Comparison of ENCODE assay signal across 22 cellular contexts in genomic region chr1:161549652-161550051, GRCh38. TPM values are rescaled to one million over a fixed set of nuclear protein-coding genes. Genes with fewer than 3 reads are reported as not detected.
DNase-seq lines count a peak whose midpoint lies in the region; ATAC-seq and TF ChIP-seq lines count a peak whose summit lies in the region.
"Had no signal": no experiment of that assay in that cellular context is flagged by ENCODE, and none has a peak within 500 bp of the region (broad histone marks: within the 10 kb centered on the region; RNA-seq: fewer than 3 reads in every experiment).

TSS of gene FCGR3A (minus strand) at chr1:161549818. CDS start at chr1:161549736, 82 bp downstream.

- H3K27ac Mint-ChIP-seq in activated CD8-positive, alpha-beta memory T cell treated with anti-CD3 and anti-CD28 coated beads, Interleukin-2, amount 10 ng/mL, durations not matched to agents 7 days and 5 days, result peak within 1 kb of the TSS; percentile 24
- peak within 1 kb of the TSS; percentile 97 to 100 for H3K27ac Mint-ChIP-seq in natural killer cell
- no peak within 1 kb of the TSS for H3K27ac Mint-ChIP-seq in activated CD8-positive, alpha-beta T cell treated with anti-CD3 and anti-CD28 coated beads, Interleukin-2, amount 10 ng/mL, durations not matched to agents 7 days and 5 days
- peak within 1 kb of the TSS in 3 of 10 donors; percentile 14 to 73 (median 29) for H3K27ac Mint-ChIP-seq in naive thymus-derived CD8-positive, alpha-beta T cell
- H3K27ac Mint-ChIP-seq: activated naive CD8-positive, alpha-beta T cell; H9; IgD-negative memory B cell; nephron; stimulated activated naive CD8-positive, alpha-beta T cell treated with anti-CD3 and anti-CD28 coated beads, Interleukin-15, Interleukin-2, amounts not matched to agents 100 ng/mL and 50 ng/mL, for 24 hours had no signal

- no peaks in the 10 kb centered on the region for H3K27me3 ChIP-seq in right cardiac atrium (ENCODE audit: control insufficient read depth, insufficient read depth)
- no peaks in the 10 kb centered on the region for H3K27me3 ChIP-seq in upper lobe of right lung
- H3K27me3 ChIP-seq: brain microvascular endothelial cell had no signal

- no peak within 1 kb of the TSS for H3K4me3 Mint-ChIP-seq in activated CD8-positive, alpha-beta memory T cell treated with anti-CD3 and anti-CD28 coated beads, Interleukin-2, amount 10 ng/mL, durations not matched to agents 7 days and 5 days
- peak within 1 kb of the TSS; percentile 92 for H3K4me3 Mint-ChIP-seq in natural killer cell
- no peak within 1 kb of the TSS for H3K4me3 Mint-ChIP-seq in activated CD8-positive, alpha-beta T cell treated with anti-CD3 and anti-CD28 coated beads, Interleukin-2, amount 10 ng/mL, durations not matched to agents 7 days and 5 days
- H3K4me3 Mint-ChIP-seq in naive thymus-derived CD8-positive, alpha-beta T cell, result peak within 1 kb of the TSS in 2 of 10 donors; percentile 48 to 74
- H3K4me3 Mint-ChIP-seq: activated naive CD8-positive, alpha-beta T cell; H9; nephron; stimulated activated naive CD8-positive, alpha-beta T cell treated with anti-CD3 and anti-CD28 coated beads, Interleukin-15, Interleukin-2, amounts not matched to agents 100 ng/mL and 50 ng/mL, for 24 hours had no signal

- no peaks in the 10 kb centered on the region for H3K9me3 ChIP-seq in right cardiac atrium (ENCODE audit: control insufficient read depth, low read length)
- H3K9me3 ChIP-seq in upper lobe of right lung, result no peaks in the 10 kb centered on the region

- ATAC-seq in activated CD8-positive, alpha-beta memory T cell treated with anti-CD3 and anti-CD28 coated beads, Interleukin-2, amount 10 ng/mL, durations not matched to agents 7 days and 5 days, result no peak
- ATAC-seq in right cardiac atrium, result peak; percentile 42 to 50
- ATAC-seq in natural killer cell, result peak; percentile 21 to 49 (median 42)
- ATAC-seq in upper lobe of right lung, result peak; percentile 66
- no peak for ATAC-seq in activated CD8-positive, alpha-beta T cell treated with anti-CD3 and anti-CD28 coated beads, Interleukin-2, amount 10 ng/mL, durations not matched to agents 7 days and 5 days
- ATAC-seq in GM19455 (IDR thresholded peaks at IDR 0.05; ENCODE audit: unreplicated experiment), result no peak
- ATAC-seq in naive thymus-derived CD8-positive, alpha-beta T cell, result no peak
- ATAC-seq: GM12878 had no signal

- TF ChIP-seq CTCF in natural killer cell (IDR thresholded peaks at IDR 0.05) (no peak), upper lobe of right lung (IDR thresholded peaks at IDR 0.05) (no peak)

- H3K4me3 ChIP-seq in right cardiac atrium (ENCODE audit: low read length), result no peak within 1 kb of the TSS
- peak within 1 kb of the TSS; percentile 8 for H3K4me3 ChIP-seq in upper lobe of right lung
- H3K4me3 ChIP-seq: GM12878 had no signal

- CTCF ChIA-PET in activated CD8-positive, alpha-beta memory T cell treated with anti-CD3 and anti-CD28 coated beads, Interleukin-2, amount 10 ng/mL, durations not matched to agents 7 days and 5 days (lab: Charles Lee), result no interaction called here
- CTCF ChIA-PET in activated CD8-positive, alpha-beta T cell treated with anti-CD3 and anti-CD28 coated beads, Interleukin-2, amount 10 ng/mL, durations not matched to agents 7 days and 5 days (lab: Charles Lee), result no interaction called here

- 60% methylated on average over 2 of the region's 2 CpGs for WGBS in right cardiac atrium

- peaks cover 3% of the 10 kb centered on the region for H3K36me3 Mint-ChIP-seq in activated CD8-positive, alpha-beta memory T cell treated with anti-CD3 and anti-CD28 coated beads, Interleukin-2, amount 10 ng/mL, durations not matched to agents 7 days and 5 days
- no peaks in the 10 kb centered on the region for H3K36me3 Mint-ChIP-seq in natural killer cell
- H3K36me3 Mint-ChIP-seq in activated CD8-positive, alpha-beta T cell treated with anti-CD3 and anti-CD28 coated beads, Interleukin-2, amount 10 ng/mL, durations not matched to agents 7 days and 5 days (ENCODE audit: low read depth), result peaks cover 8% of the 10 kb centered on the region
- H3K36me3 Mint-ChIP-seq in naive thymus-derived CD8-positive, alpha-beta T cell, result no peaks in the 10 kb centered on the region
- H3K36me3 Mint-ChIP-seq: activated naive CD8-positive, alpha-beta T cell; IgD-negative memory B cell had no signal

- no peaks in the 10 kb centered on the region for H3K27me3 Mint-ChIP-seq in activated CD8-positive, alpha-beta memory T cell treated with anti-CD3 and anti-CD28 coated beads, Interleukin-2, amount 10 ng/mL, durations not matched to agents 7 days and 5 days
- H3K27me3 Mint-ChIP-seq in natural killer cell (ENCODE audit: low read depth in 2 of 2), result no peaks in the 10 kb centered on the region
- H3K27me3 Mint-ChIP-seq in activated CD8-positive, alpha-beta T cell treated with anti-CD3 and anti-CD28 coated beads, Interleukin-2, amount 10 ng/mL, durations not matched to agents 7 days and 5 days (ENCODE audit: low read depth), result no peaks in the 10 kb centered on the region
- H3K27me3 Mint-ChIP-seq in naive thymus-derived CD8-positive, alpha-beta T cell, result no peaks in the 10 kb centered on the region
- H3K27me3 Mint-ChIP-seq: activated naive CD8-positive, alpha-beta T cell; IgD-negative memory B cell; stimulated activated naive CD8-positive, alpha-beta T cell treated with anti-CD3 and anti-CD28 coated beads, Interleukin-15, Interleukin-2, amounts not matched to agents 100 ng/mL and 50 ng/mL, for 24 hours had no signal

- peaks cover 26% of the 10 kb centered on the region for H3K4me1 Mint-ChIP-seq in activated CD8-positive, alpha-beta memory T cell treated with anti-CD3 and anti-CD28 coated beads, Interleukin-2, amount 10 ng/mL, durations not matched to agents 7 days and 5 days
- peaks cover 52 to 69% of the 10 kb centered on the region in 2 donors for H3K4me1 Mint-ChIP-seq in natural killer cell
- H3K4me1 Mint-ChIP-seq in activated CD8-positive, alpha-beta T cell treated with anti-CD3 and anti-CD28 coated beads, Interleukin-2, amount 10 ng/mL, durations not matched to agents 7 days and 5 days (ENCODE audit: low read depth), result peaks cover 27% of the 10 kb centered on the region
- peaks cover 8 to 21% (median 11%) of the 10 kb centered on the region in 4 donors for H3K4me1 Mint-ChIP-seq in naive thymus-derived CD8-positive, alpha-beta T cell
- H3K4me1 Mint-ChIP-seq: nephron had no signal

- H3K27ac ChIP-seq in right cardiac atrium (ENCODE audit: low read length) (peak within 1 kb of the TSS; percentile 8), upper lobe of right lung (no peak within 1 kb of the TSS)
- H3K27ac ChIP-seq: brain microvascular endothelial cell had no signal

- H3K36me3 ChIP-seq in upper lobe of right lung, result no peaks in the 10 kb centered on the region
- H3K36me3 ChIP-seq: brain microvascular endothelial cell had no signal

- no peaks in the 10 kb centered on the region for H3K9me3 Mint-ChIP-seq in activated CD8-positive, alpha-beta memory T cell treated with anti-CD3 and anti-CD28 coated beads, Interleukin-2, amount 10 ng/mL, durations not matched to agents 7 days and 5 days (ENCODE audit: low read depth)
- H3K9me3 Mint-ChIP-seq in natural killer cell, result no peaks in the 10 kb centered on the region
- peaks cover 3% of the 10 kb centered on the region for H3K9me3 Mint-ChIP-seq in activated CD8-positive, alpha-beta T cell treated with anti-CD3 and anti-CD28 coated beads, Interleukin-2, amount 10 ng/mL, durations not matched to agents 7 days and 5 days (ENCODE audit: insufficient read depth)
- peaks cover 0 to 2% (median 0%) of the 10 kb centered on the region in 9 donors for H3K9me3 Mint-ChIP-seq in naive thymus-derived CD8-positive, alpha-beta T cell
- H3K9me3 Mint-ChIP-seq: H9; IgD-negative memory B cell; nephron; stimulated activated naive CD8-positive, alpha-beta T cell treated with anti-CD3 and anti-CD28 coated beads, Interleukin-15, Interleukin-2, amounts not matched to agents 100 ng/mL and 50 ng/mL, for 24 hours had no signal

- POLR2A ChIA-PET in activated CD8-positive, alpha-beta T cell treated with anti-CD3 and anti-CD28 coated beads, Interleukin-2, amount 10 ng/mL, durations not matched to agents 7 days and 5 days (lab: Charles Lee), result no interaction called here
- POLR2A ChIA-PET in naive thymus-derived CD8-positive, alpha-beta T cell (lab: Charles Lee), result no interaction called here

- H3K4me1 ChIP-seq in right cardiac atrium (ENCODE audit: control insufficient read depth, insufficient read depth, low read length) (no peaks in the 10 kb centered on the region), upper lobe of right lung (no peaks in the 10 kb centered on the region)

- intact Hi-C loops in right cardiac atrium (cut with DNase I), result no loop called here
- intact Hi-C loops in natural killer cell (cut with micrococcal nuclease), result loop anchor here (10.0 kb wide), 3 partner anchors 175 to 795 kb away; partner anchors contain the start of genes FCER1G and FCRLB
- intact Hi-C loops in upper lobe of right lung (cut with DNase I), result no loop called here

- DNase-seq in activated CD8-positive, alpha-beta memory T cell treated with anti-CD3 and anti-CD28 coated beads, Interleukin-2, amount 10 ng/mL, durations not matched to agents 7 days and 5 days, result no peak
- DNase-seq in activated CD8-positive, alpha-beta memory T cell treated with anti-CD3 and anti-CD28 coated beads, Interleukin-2, amount 50 U/mL, for 4 hours, result no peak
- DNase-seq in right cardiac atrium (peak in 1 of 3 donors; percentile 20), natural killer cell (no peak), upper lobe of right lung (no peak)
- DNase-seq in activated CD8-positive, alpha-beta T cell treated with anti-CD3 and anti-CD28 coated beads, Interleukin-2, amount 10 ng/mL, durations not matched to agents 7 days and 5 days, result no peak
- no peak for DNase-seq in naive thymus-derived CD8-positive, alpha-beta T cell
- DNase-seq: 8988T, brain microvascular endothelial cell, erythroblast, GF-D8, H9, NCI-H2081 treated with DMSO at 0.1 percent for 48 hours, NCI-H510A treated with DMSO at 0.1 percent for 48 hours had no signal

RNA-seq across cellular contexts. Expression of gene FCGR3A, which starts in this region (rescaled TPM):
- total RNA-seq in activated CD8-positive, alpha-beta memory T cell treated with anti-CD3 and anti-CD28 coated beads, Interleukin-2, amount 10 ng/mL, durations not matched to agents 7 days and 5 days, result 1 to 10 TPM in 1 of 2 experiments, under 1 TPM in 1; 0.61 to 1.6 TPM
- 10 to 100 TPM; 42.7 to 73.9 (median 69.1) TPM for total RNA-seq in right cardiac atrium
- 14.6 TPM for polyA plus RNA-seq in right cardiac atrium
- 100 to 1,000 TPM; 557 to 892 (median 848) TPM for total RNA-seq in natural killer cell
- 112 TPM for total RNA-seq in upper lobe of right lung
- under 1 TPM; 0.50 to 0.52 TPM for total RNA-seq in activated CD8-positive, alpha-beta T cell treated with anti-CD3 and anti-CD28 coated beads, Interleukin-2, amount 10 ng/mL, durations not matched to agents 7 days and 5 days
- 1 to 10 TPM in 1 of 2 experiments, under 1 TPM in 1; 0.74 to 1.1 TPM for total RNA-seq in naive thymus-derived CD8-positive, alpha-beta T cell
- 10 to 100 TPM in 1 of 3 donors, 1 to 10 TPM in 2; 1.7 to 33.2 (median 2.3) TPM for polyA plus RNA-seq in naive thymus-derived CD8-positive, alpha-beta T cell
- total RNA-seq: H9, pulmonary artery endothelial cell had no signal
- polyA plus RNA-seq: BJ had no signal

Comparison
In these comparisons a context has a peak if more than half of its experiments do, and no peak if none do; other contexts are left out.
1. RNA of gene FCGR3A (total RNA-seq): 557 to 892 TPM in natural killer cell, 112 TPM in upper lobe of right lung (single experiment) and 42.7 to 73.9 TPM in right cardiac atrium; 0.61 to 1.6 TPM in activated CD8-positive, alpha-beta memory T cell treated with anti-CD3 and anti-CD28 coated beads, Interleukin-2, amount 10 ng/mL, durations not matched to agents 7 days and 5 days, 0.74 to 1.1 TPM in naive thymus-derived CD8-positive, alpha-beta T cell and 0.50 to 0.52 TPM in activated CD8-positive, alpha-beta T cell treated with anti-CD3 and anti-CD28 coated beads, Interleukin-2, amount 10 ng/mL, durations not matched to agents 7 days and 5 days; every median in the first group is over 10 times any median in the second.
2. ATAC-seq: peak in right cardiac atrium (2 of 2), natural killer cell (3 of 3) and upper lobe of right lung (single experiment); none in activated CD8-positive, alpha-beta memory T cell treated with anti-CD3 and anti-CD28 coated beads, Interleukin-2, amount 10 ng/mL, durations not matched to agents 7 days and 5 days (single experiment), activated CD8-positive, alpha-beta T cell treated with anti-CD3 and anti-CD28 coated beads, Interleukin-2, amount 10 ng/mL, durations not matched to agents 7 days and 5 days (single experiment), GM19455 (single experiment) and naive thymus-derived CD8-positive, alpha-beta T cell (0 of 2).